In the genomic region with DNA sequence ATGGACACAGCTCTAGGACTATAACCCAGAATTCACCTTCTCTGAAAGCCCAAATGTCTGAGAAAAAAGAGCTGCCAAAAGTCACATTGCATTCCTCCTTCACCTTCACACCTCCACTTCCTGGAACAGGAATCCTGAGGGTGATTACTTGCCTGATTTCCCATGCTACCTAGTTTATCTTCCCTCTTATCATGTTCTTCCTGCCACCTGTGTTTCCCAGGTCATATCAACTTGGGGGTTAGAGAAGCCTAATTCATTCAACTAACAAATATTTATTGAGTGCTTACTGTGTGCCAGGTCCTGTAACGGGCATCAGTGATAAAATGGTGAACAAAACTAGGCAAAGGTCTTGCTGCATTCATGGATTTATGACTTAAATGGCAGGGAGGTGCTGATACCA, we compare ENCODE assay signal across 17 cellular contexts.
DNase-seq lines count a peak whose midpoint lies in the region; ATAC-seq and TF ChIP-seq lines count a peak whose summit lies in the region.
"Had no signal": no experiment of that assay in that cellular context is flagged by ENCODE, and none has a peak within 500 bp of the region (broad histone marks: within the 10 kb centered on the region; RNA-seq: fewer than 3 reads in every experiment).

No MANE protein-coding gene starts in this region.

- H3K4me3 ChIP-seq in body of pancreas: no peak overlapping the region
- H3K4me3 ChIP-seq in mucosa of descending colon: no peak overlapping the region
- H3K4me3 ChIP-seq: A549; BLaER1 treated with 17β-estradiol and CSF1 and Interleukin-3, amounts not matched to agents 10 nM and 100 nM had no signal

- no peak for TF ChIP-seq POLR2A in body of pancreas (IDR thresholded peaks at IDR 0.05)

- peak; percentile 20 to 57 (median 42) for DNase-seq in body of pancreas
- DNase-seq in left colon: no peak
- no peak for DNase-seq in mucosa of descending colon
- DNase-seq in posterior cingulate gyrus: no peak
- no peak for DNase-seq in NOMO-1 treated with DMSO at 0.1 percent for 48 hours (lab: John Stamatoyannopoulos, UW; ENCODE audit: unreplicated experiment)
- DNase-seq in islet precursor cell: no peak
- DNase-seq: AML-193; Caco-2; Calu3; CD4-positive, alpha-beta T cell; CD8-positive, alpha-beta T cell; DMS79 treated with DMSO at 0.1 percent for 48 hours; GF-D8 had no signal

- WGBS in body of pancreas, 2 donors: 22 to 24% methylated on average over 1 of the region's 1 CpG

- TF ChIP-seq CTCF in body of pancreas (IDR thresholded peaks at IDR 0.05) (no peak), mucosa of descending colon (IDR thresholded peaks at IDR 0.05) (no peak)

- ATAC-seq in body of pancreas (peak; percentile 82), left colon (peak; percentile 55), mucosa of descending colon (peak; percentile 58)
- ATAC-seq: A549; CD8-positive, alpha-beta T cell had no signal

- peaks cover 38% of the 10 kb centered on the region for H3K4me1 ChIP-seq in body of pancreas
- H3K4me1 ChIP-seq in mucosa of descending colon (ENCODE audit: low read depth): no peaks in the 10 kb centered on the region
- H3K4me1 ChIP-seq: A549; BLaER1 treated with 17β-estradiol and CSF1 and Interleukin-3, amounts not matched to agents 10 nM and 100 nM; Caco-2 had no signal

- H3K36me3 ChIP-seq in body of pancreas (replicated peaks in 1 of 2; ENCODE audit: insufficient read depth in 1 of 2, low read depth in 2 of 2) (no peaks in the 10 kb centered on the region), mucosa of descending colon (ENCODE audit: low read depth) (no peaks in the 10 kb centered on the region)
- H3K36me3 ChIP-seq: BLaER1 treated with 17β-estradiol and CSF1 and Interleukin-3, amounts not matched to agents 10 nM and 100 nM had no signal

- intact Hi-C loops in body of pancreas (cut with DNase I) (no loop called here), left colon (cut with DNase I, micrococcal nuclease) (no loop called here), mucosa of descending colon (cut with DNase I, micrococcal nuclease) (no loop called here), posterior cingulate gyrus (cut with DNase I) (no loop called here)

- H3K9me3 ChIP-seq in body of pancreas (no peaks in the 10 kb centered on the region), mucosa of descending colon (no peaks in the 10 kb centered on the region)
- H3K9me3 ChIP-seq: A549, Caco-2 had no signal

- H3K27ac ChIP-seq in body of pancreas: peak overlapping the region; percentile 53 to 78 (median 63)
- H3K27ac ChIP-seq: 22Rv1; A549; BLaER1 treated with 17β-estradiol and CSF1 and Interleukin-3, amounts not matched to agents 10 nM and 100 nM; C4-2B had no signal

- no peaks in the 10 kb centered on the region for H3K27me3 ChIP-seq in body of pancreas
- H3K27me3 ChIP-seq: BLaER1 treated with 17β-estradiol and CSF1 and Interleukin-3, amounts not matched to agents 10 nM and 100 nM had no signal

Comparison
In these comparisons a context has a peak if more than half of its experiments do, and no peak if none do; other contexts are left out.
1. DNase-seq: peak in body of pancreas (4 of 4); none in left colon (0 of 2), mucosa of descending colon (0 of 3), posterior cingulate gyrus (0 of 10), NOMO-1 treated with DMSO at 0.1 percent for 48 hours (single experiment) and islet precursor cell (single experiment).
2. Peak in every context shown above with its lines, with median percentiles within 50 percentile points of each other: ATAC-seq.